19 cellular contexts compared by ENCODE assay signal in genomic region chr9:36448017-36448416, GRCh38. TPM values are rescaled to one million over a fixed set of nuclear protein-coding genes. Genes with fewer than 3 reads are reported as not detected.
DNase-seq lines count a peak whose midpoint lies in the region; ATAC-seq and TF ChIP-seq lines count a peak whose summit lies in the region.
"Had no signal": no experiment of that assay in that cellular context is flagged by ENCODE, and none has a peak within 500 bp of the region (broad histone marks: within the 10 kb centered on the region; RNA-seq: fewer than 3 reads in every experiment).

No MANE protein-coding gene starts in this region.

- no peak overlapping the region for H2AFZ ChIP-seq in IMR-90 (replicated peaks; ENCODE audit: low read length, poor library complexity)
- H2AFZ ChIP-seq in trophoblast cell (ENCODE audit: insufficient read depth, low read length, poor library complexity), result no peak overlapping the region

- H3K4me2 ChIP-seq in IMR-90 (ENCODE audit: low read depth, low read length) (no peak overlapping the region; the same call in 1 of the 2 replicates), trophoblast cell (ENCODE audit: low read length) (no peak overlapping the region)
- H3K4me2 ChIP-seq: KMS-11 had no signal

- no peak overlapping the region for H2BK20ac ChIP-seq in IMR-90 (ENCODE audit: low read depth, low read length)

- TF ChIP-seq CTCF in IMR-90 (conservative IDR thresholded peaks at IDR 0.05; ENCODE audit: low read depth, low read length), result no peak
- no peak for TF ChIP-seq CTCF in VCaP (conservative IDR thresholded peaks at IDR 0.05)
- TF ChIP-seq CTCF in endodermal cell (conservative IDR thresholded peaks at IDR 0.05), result no peak

- no TSS peak for BruUV-seq in IMR-90 (replicated peaks; lab: Mats Ljungman, UMichigan)

- H3K14ac ChIP-seq in IMR-90 (replicated peaks; ENCODE audit: low read depth, low read length), result no peak overlapping the region
- no peak overlapping the region for H3K14ac ChIP-seq in trophoblast cell (ENCODE audit: low read length)

- TF ChIP-seq POLR2A in IMR-90 (IDR thresholded peaks at IDR 0.05; ENCODE audit: low read depth, low read length), result no peak

- H2BK5ac ChIP-seq in IMR-90 (ENCODE audit: low read depth, low read length, poor library complexity, severe bottlenecking), result no peak overlapping the region
- no peak overlapping the region for H2BK5ac ChIP-seq in trophoblast cell (ENCODE audit: low read depth, low read length, poor library complexity)

- no peak overlapping the region for H4K5ac ChIP-seq in IMR-90 (ENCODE audit: low read depth, low read length)

- CTCF ChIA-PET in IMR-90 (lab: Yijun Ruan, JAX), result interaction anchor here (1.9 kb wide), 1 partner anchor 41 kb away, joined by 14 read pairs; no protein-coding TSS in a partner anchor

- H3K4me3 ChIP-seq in IMR-90 (ENCODE audit: insufficient read depth, low read depth, low read length) (no peak overlapping the region), endodermal cell (ENCODE audit: low read length) (no peak overlapping the region), trophoblast cell (ENCODE audit: low read depth, low read length) (no peak overlapping the region)
- H3K4me3 ChIP-seq: HAP-1 had no signal

- peaks cover 20% of the 10 kb centered on the region; the same call in 1 of the 2 replicates for H4K20me1 ChIP-seq in IMR-90 (ENCODE audit: insufficient read depth, low read length)

- H3K4me1 ChIP-seq in IMR-90 (ENCODE audit: control insufficient read depth, insufficient read depth, low read length), result peaks cover 2% of the 10 kb centered on the region; the same call in 1 of the 2 replicates
- H3K4me1 ChIP-seq in endodermal cell (ENCODE audit: control insufficient read depth, insufficient read depth, low read length), result peaks cover 4% of the 10 kb centered on the region
- H3K4me1 ChIP-seq in trophoblast cell (ENCODE audit: control insufficient read depth in 1 of 2, insufficient read depth in 2 of 2, low read length in 2 of 2), result peaks cover 3% of the 10 kb centered on the region in 2 experiments

- H3K23ac ChIP-seq in IMR-90 (ENCODE audit: low read depth, low read length), result no peak overlapping the region
- H3K23ac ChIP-seq in trophoblast cell (ENCODE audit: low read length), result no peak overlapping the region

- H2BK120ac ChIP-seq in IMR-90 (ENCODE audit: low read depth, low read length) (no peak overlapping the region), trophoblast cell (ENCODE audit: insufficient read depth, low read length, poor library complexity) (no peak overlapping the region)

- dilution Hi-C loops in IMR-90 (cut with HindIII; ENCODE audit: low sequenced_read_pairs, unreplicated experiment), result no loop called here

- H3K4me3 Mint-ChIP-seq in endodermal cell, result no peak overlapping the region
- H3K4me3 Mint-ChIP-seq: CD4-positive, alpha-beta memory T cell had no signal

- H3K9me3 ChIP-seq in IMR-90 (ENCODE audit: control insufficient read depth, insufficient read depth, low read length) (no peaks in the 10 kb centered on the region), endodermal cell (ENCODE audit: control insufficient read depth, low read length) (no peaks in the 10 kb centered on the region), trophoblast cell (ENCODE audit: insufficient read depth, low read depth, low read length) (no peaks in the 10 kb centered on the region)
- H3K9me3 ChIP-seq: HAP-1 had no signal

- peaks cover 1% of the 10 kb centered on the region for H3K79me2 ChIP-seq in trophoblast cell (ENCODE audit: control insufficient read depth, insufficient read depth, low read length, poor library complexity)

- H3K27me3 Mint-ChIP-seq in endodermal cell (ENCODE audit: insufficient read depth), result no peaks in the 10 kb centered on the region
- H3K27me3 Mint-ChIP-seq: CD4-positive, alpha-beta memory T cell had no signal

- in situ Hi-C loops in IMR-90 (cut with MboI; ENCODE audit: low sequenced_read_pairs), result loop anchor here (5.0 kb wide), 1 partner anchor 41 kb away; no protein-coding TSS in a partner anchor

- no peak overlapping the region for H3K27ac ChIP-seq in IMR-90 (ENCODE audit: insufficient read depth, low read length)
- H3K27ac ChIP-seq in VCaP, result peak overlapping the region; percentile 1; the same call in 1 of the 2 replicates
- no peak overlapping the region for H3K27ac ChIP-seq in endodermal cell (ENCODE audit: low read depth, low read length)
- no peak overlapping the region for H3K27ac ChIP-seq in trophoblast cell (ENCODE audit: low read depth, low read length)
- H3K27ac ChIP-seq: KMS-11, RWPE1 had no signal

- intact Hi-C loops in IMR-90 (cut with micrococcal nuclease), result no loop called here

- H3K36me3 Mint-ChIP-seq in endodermal cell (ENCODE audit: low read depth), result peaks cover 19% of the 10 kb centered on the region

- DNase-seq in IMR-90 (no peak), endodermal cell (no peak), trophoblast cell (no peak), hepatic stellate cell (ENCODE audit: low spot score) (no peak), KG1 (lab: John Stamatoyannopoulos, UW) (no peak)
- DNase-seq: C1 segment of cervical spinal cord; CD4-positive, alpha-beta memory T cell; COR-L47; DMS53; MM.1S; NCI-H2029; NCI-H526 treated with DMSO at 0.1 percent for 48 hours; SHP77 had no signal

- H3K18ac ChIP-seq in IMR-90 (ENCODE audit: low read depth, low read length) (no peak overlapping the region), trophoblast cell (ENCODE audit: low read length) (peak overlapping the region; percentile 71)

- H2AK9ac ChIP-seq in IMR-90 (replicated peaks; ENCODE audit: low read depth, low read length, poor library complexity), result no peak overlapping the region

- H2AK5ac ChIP-seq in IMR-90 (ENCODE audit: low read depth, low read length), result no peak overlapping the region
- H2AK5ac ChIP-seq in trophoblast cell (ENCODE audit: low read length), result no peak overlapping the region

- H3K27ac Mint-ChIP-seq in endodermal cell, result peak overlapping the region; percentile 42
- H3K27ac Mint-ChIP-seq: CD4-positive, alpha-beta memory T cell had no signal

- no peak for TF ChIP-seq RAD21 in IMR-90 (IDR thresholded peaks at IDR 0.05; ENCODE audit: low read length)

- no CpG with 5 or more reads among the region's 1 CpG for WGBS in IMR-90 (ENCODE audit: extremely low coverage in 2 of 2, insufficient read length in 1 of 2), 2 experiments
- 80 to 83% methylated on average over 1 of the region's 1 CpG for WGBS in endodermal cell (ENCODE audit: insufficient coverage in 1 of 2, insufficient read length in 1 of 2), 2 experiments
- WGBS in trophoblast cell (ENCODE audit: extremely low coverage, insufficient coverage, insufficient read length), result no CpG with 5 or more reads among the region's 1 CpG

- H4K8ac ChIP-seq in IMR-90 (ENCODE audit: low read depth in 2 of 2, low read length in 2 of 2), result no peak overlapping the region
- H4K8ac ChIP-seq in trophoblast cell (ENCODE audit: low read depth, low read length), result no peak overlapping the region

- H3K9me3 Mint-ChIP-seq in endodermal cell, result peaks cover 1% of the 10 kb centered on the region
- H3K9me3 Mint-ChIP-seq: CD4-positive, alpha-beta memory T cell had no signal

- no peaks in the 10 kb centered on the region for H3K9me1 ChIP-seq in IMR-90 (ENCODE audit: insufficient read depth, low read length)

- ATAC-seq in IMR-90 (ENCODE audit: low read depth) (peak; percentile 71), HG02571 (IDR thresholded peaks at IDR 0.05; ENCODE audit: unreplicated experiment) (no peak)
- ATAC-seq: Panc1 had no signal

- no peak overlapping the region for H2BK12ac ChIP-seq in trophoblast cell (ENCODE audit: low read length)

- H2BK15ac ChIP-seq in IMR-90 (ENCODE audit: low read depth, low read length), result no peak overlapping the region

- H4K91ac ChIP-seq in IMR-90 (ENCODE audit: insufficient read depth, low read depth, low read length), result no peak overlapping the region
- no peak overlapping the region for H4K91ac ChIP-seq in trophoblast cell (ENCODE audit: low read depth, low read length)

- H3K79me1 ChIP-seq in IMR-90 (ENCODE audit: low read depth in 1 of 2, low read length in 2 of 2) (peaks cover 16 to 42% of the 10 kb centered on the region in 2 experiments; a peak in 3 of 4 replicates), trophoblast cell (ENCODE audit: low read length) (peaks cover 2% of the 10 kb centered on the region)

- H3K27me3 ChIP-seq in IMR-90 (ENCODE audit: control insufficient read depth, insufficient read depth, low read length) (no peaks in the 10 kb centered on the region), endodermal cell (ENCODE audit: control insufficient read depth, insufficient read depth, low read length, poor library complexity, severe bottlenecking) (no peaks in the 10 kb centered on the region), trophoblast cell (ENCODE audit: insufficient read depth, low read length) (no peaks in the 10 kb centered on the region)

- no peak overlapping the region for H3K56ac ChIP-seq in IMR-90 (ENCODE audit: extremely low read depth, insufficient read depth, low read length)

- H3K9ac ChIP-seq in IMR-90 (ENCODE audit: low read depth, low read length) (no peak overlapping the region), endodermal cell (ENCODE audit: extremely low read depth, low read length, poor library complexity, severe bottlenecking) (no peak overlapping the region), trophoblast cell (ENCODE audit: low read length) (no peak overlapping the region)
- H3K9ac ChIP-seq: KMS-11 had no signal

- POLR2A ChIA-PET in IMR-90 (lab: Charles Lee; ENCODE audit: unreplicated experiment), result no interaction called here

- H3K4ac ChIP-seq in IMR-90 (ENCODE audit: low read depth, low read length) (no peak overlapping the region), trophoblast cell (ENCODE audit: low read depth, low read length) (no peak overlapping the region)

- H4K12ac ChIP-seq in trophoblast cell (ENCODE audit: low read depth, low read length), result no peak overlapping the region

- peaks cover 40% of the 10 kb centered on the region for H3K4me1 Mint-ChIP-seq in endodermal cell

- H3K36me3 ChIP-seq in IMR-90 (ENCODE audit: control insufficient read depth, insufficient read depth, low read length) (no peaks in the 10 kb centered on the region), endodermal cell (ENCODE audit: control insufficient read depth, insufficient read depth, low read length) (no peaks in the 10 kb centered on the region), trophoblast cell (ENCODE audit: control insufficient read depth in 1 of 2, insufficient read depth in 2 of 2, low read length in 2 of 2) (no peaks in the 10 kb centered on the region)
- H3K36me3 ChIP-seq: HAP-1 had no signal

TF ChIP-seq in IMR-90, 13 proteins besides CTCF, POLR2A, EP300 and RAD21:
- TF ChIP-seq CHD1 (IDR thresholded peaks at IDR 0.05; ENCODE audit: low read depth, low read length) (no peak), RCOR1 (IDR thresholded peaks at IDR 0.05; ENCODE audit: insufficient replicate concordance, low read length) (no peak)

RNA-seq across cellular contexts. Expression of gene RNF38, which starts 47.9 kb away (rescaled TPM):
- total RNA-seq in IMR-90 (2012; rRNA removed), result 8.8 and 11.9 TPM in 2 replicates
- 11.2 and 13.9 TPM in 2 replicates for polyA plus RNA-seq in IMR-90 (2012; rRNA removed)
- 2.2 and 6.6 TPM in 2 replicates for polyA plus RNA-seq in IMR-90 (2012; cell fraction: cytosol; rRNA removed)
- 7.7 and 15.6 TPM in 2 replicates for polyA plus RNA-seq in IMR-90 (2012; cell fraction: nucleus; rRNA removed; ENCODE audit: low replicate concordance)
- total RNA-seq in endodermal cell, result 10 to 100 TPM; 47.5 to 49.7 TPM
- polyA plus RNA-seq in endodermal cell (2013, experiment 1 of 2), result 51.3 TPM
- 43.0 TPM for polyA plus RNA-seq in endodermal cell (2013, experiment 2 of 2)
- polyA plus RNA-seq in trophoblast cell (2013), result 61.8 and 63.0 TPM in 2 replicates
